In the genomic region with DNA sequence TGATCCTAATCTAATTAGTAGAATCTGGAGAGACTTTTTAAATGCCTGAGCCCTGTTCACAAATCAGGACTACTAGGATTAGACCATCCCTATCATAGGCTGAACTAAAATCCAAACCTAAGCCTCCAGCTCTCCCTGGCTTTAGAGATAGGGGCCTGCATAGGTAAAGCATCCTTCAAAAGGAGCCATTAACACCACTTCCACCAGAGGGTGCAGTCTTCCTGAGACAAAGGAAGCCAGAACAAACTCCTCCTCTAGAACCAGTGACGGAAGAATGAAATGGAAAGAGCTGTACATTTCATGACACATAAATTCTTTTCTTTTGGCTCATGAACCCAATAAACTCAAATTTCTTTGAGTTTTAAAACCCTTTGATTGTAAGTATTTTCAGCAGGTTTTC, we compare ENCODE assay signal across 8 cellular contexts.
A peak's percentile ranks its signal among the peaks of the same experiment; 100 is the strongest.
DNase-seq lines count a peak whose midpoint lies in the region; ATAC-seq, FAIRE-seq and TF ChIP-seq lines count a peak whose summit lies in the region.

No MANE protein-coding gene starts in this region.

- FAIRE-seq in bronchial epithelial cell (lab: Jason Lieb, UNC) = no peak

- CTCF ChIA-PET in Calu3 (lab: Charles Lee) = no interaction called here
- CTCF ChIA-PET in CD8-positive, alpha-beta memory T cell (lab: Charles Lee) = no interaction called here

- no peaks in the 10 kb centered on the region for H3K27me3 Mint-ChIP-seq in Calu3 (ENCODE audit: unreplicated experiment)
- no peaks in the 10 kb centered on the region for H3K27me3 Mint-ChIP-seq in CD8-positive, alpha-beta memory T cell

- H3K4me3 Mint-ChIP-seq in Calu3 (ENCODE audit: low read depth, unreplicated experiment) = no peak overlapping the region
- no peak overlapping the region for H3K4me3 Mint-ChIP-seq in CD8-positive, alpha-beta memory T cell

- H3K27ac Mint-ChIP-seq in Calu3 (ENCODE audit: unreplicated experiment) = no peak overlapping the region
- H3K27ac Mint-ChIP-seq in CD8-positive, alpha-beta memory T cell = no peak overlapping the region

- ATAC-seq in GM19468 (IDR thresholded peaks at IDR 0.05; ENCODE audit: extremely low read depth, unreplicated experiment) = peak; percentile 45

- H3K27ac ChIP-seq in CD8-positive, alpha-beta memory T cell (ENCODE audit: low read depth, low read length) = no peak overlapping the region

- H3K36me3 ChIP-seq in bronchial epithelial cell (ENCODE audit: control insufficient read depth, insufficient read depth, low read length) = no peaks in the 10 kb centered on the region
- no peaks in the 10 kb centered on the region for H3K36me3 ChIP-seq in CD8-positive, alpha-beta memory T cell (ENCODE audit: insufficient read depth, low read length)

- no TSS peak for BruUV-seq in Calu3 (replicated peaks; lab: Mats Ljungman, UMichigan)

- no peaks in the 10 kb centered on the region for H3K4me1 ChIP-seq in CD8-positive, alpha-beta memory T cell (ENCODE audit: insufficient read depth, low read length)

- no peaks in the 10 kb centered on the region for H3K36me3 Mint-ChIP-seq in Calu3 (ENCODE audit: insufficient read depth, unreplicated experiment)
- H3K36me3 Mint-ChIP-seq in CD8-positive, alpha-beta memory T cell = peaks cover 0 to 2% (median 0%) of the 10 kb centered on the region in 3 donors

- no peaks in the 10 kb centered on the region for H3K27me3 ChIP-seq in bronchial epithelial cell (ENCODE audit: control insufficient read depth, insufficient read depth, low read length)
- H3K27me3 ChIP-seq in CD8-positive, alpha-beta memory T cell (ENCODE audit: insufficient read depth, low read length, poor library complexity, severe bottlenecking) = no peaks in the 10 kb centered on the region

- TF ChIP-seq CTCF in Calu3 (IDR thresholded peaks at IDR 0.05; ENCODE audit: unreplicated experiment) (no peak), bronchial epithelial cell (IDR thresholded peaks at IDR 0.05; ENCODE audit: insufficient read depth, low read length, severe bottlenecking) (peak; percentile 50)

- H3K4me1 Mint-ChIP-seq in Calu3 (ENCODE audit: low read depth, unreplicated experiment) = no peaks in the 10 kb centered on the region
- H3K4me1 Mint-ChIP-seq in CD8-positive, alpha-beta memory T cell = no peaks in the 10 kb centered on the region

- DNase-seq in Calu3 (peak; percentile 3), HS-27A (ENCODE audit: low read depth) (peak; percentile 42), NCI-H748 (lab: John Stamatoyannopoulos, UW; ENCODE audit: unreplicated experiment) (peak; percentile 89), bronchial epithelial cell (ENCODE audit: low read depth) (peak; percentile 49), non-pigmented ciliary epithelial cell (ENCODE audit: low read depth) (peak; percentile 55)
- DNase-seq in activated CD4-positive, CD25-positive, alpha-beta regulatory T cell (lab: John Stamatoyannopoulos, UW) = no peak
- no peak for DNase-seq in CD8-positive, alpha-beta memory T cell

- no peak overlapping the region for H3K4me3 ChIP-seq in bronchial epithelial cell (ENCODE audit: low read depth, low read length)
- no peak overlapping the region for H3K4me3 ChIP-seq in CD8-positive, alpha-beta memory T cell (ENCODE audit: low read length)

- intact Hi-C loops in Calu3 (cut with micrococcal nuclease; ENCODE audit: unreplicated experiment) = no loop called here

- POLR2A ChIA-PET in CD8-positive, alpha-beta memory T cell (lab: Charles Lee) = no interaction called here

- H3K9me3 ChIP-seq in CD8-positive, alpha-beta memory T cell (ENCODE audit: low read length) = no peaks in the 10 kb centered on the region

- H3K9me3 Mint-ChIP-seq in Calu3 (ENCODE audit: low read depth, unreplicated experiment) = peaks cover 7% of the 10 kb centered on the region
- H3K9me3 Mint-ChIP-seq in CD8-positive, alpha-beta memory T cell = peaks cover 0 to 11% (median 0%) of the 10 kb centered on the region in 5 donors

Comparison
In these comparisons a context has a peak if more than half of its experiments do, and no peak if none do; other contexts are left out.
1. DNase-seq: peak in Calu3 (single experiment), HS-27A (single experiment), NCI-H748 (single experiment), bronchial epithelial cell (single experiment) and non-pigmented ciliary epithelial cell (single experiment); none in activated CD4-positive, CD25-positive, alpha-beta regulatory T cell (0 of 4) and CD8-positive, alpha-beta memory T cell (0 of 5).